12 cellular contexts compared by ENCODE assay signal in the genomic region with DNA sequence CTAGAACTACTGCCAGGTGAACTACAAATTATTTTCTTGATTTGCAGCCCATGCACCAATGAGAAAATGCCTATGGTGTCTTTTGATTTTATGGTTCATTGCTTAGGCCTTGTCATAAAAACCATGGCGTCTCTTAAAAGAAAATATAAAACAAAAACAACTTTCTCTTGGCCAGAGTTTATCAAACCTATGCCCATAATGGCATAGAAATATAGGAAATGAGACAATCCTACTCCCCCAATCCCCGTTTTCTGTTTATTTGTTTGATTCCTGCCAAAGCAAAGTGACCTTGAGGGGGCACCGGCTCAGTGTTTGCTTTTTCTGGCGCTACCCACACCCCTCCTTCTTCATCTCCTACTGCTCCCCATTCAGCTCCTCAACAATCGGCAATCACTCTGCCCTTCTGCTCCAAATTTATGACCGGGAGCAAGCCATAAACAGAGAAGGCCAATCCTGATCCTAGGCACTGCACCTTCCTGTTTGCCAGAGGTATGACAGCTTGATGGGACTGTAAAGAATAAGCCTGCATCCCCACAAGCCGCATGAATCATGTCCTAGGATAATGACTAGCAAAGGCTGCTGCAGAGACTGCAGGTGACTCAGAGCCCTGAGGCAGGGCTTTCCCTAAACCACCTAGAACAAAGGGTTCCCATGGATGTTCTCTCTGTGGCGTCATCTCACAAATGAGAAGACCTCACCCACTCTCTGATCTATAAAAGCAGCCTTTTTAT.
DNase-seq lines count a peak whose midpoint lies in the region; ATAC-seq, FAIRE-seq and TF ChIP-seq lines count a peak whose summit lies in the region.
"Had no signal": no experiment of that assay in that cellular context is flagged by ENCODE, and none has a peak within 500 bp of the region (broad histone marks: within the 10 kb centered on the region; RNA-seq: fewer than 3 reads in every experiment).

No MANE protein-coding gene starts in this region.

- H3K27ac ChIP-seq in AG04450 (ENCODE audit: low read depth, low read length) = no peak overlapping the region
- H3K27ac ChIP-seq in kidney (ENCODE audit: low read depth in 2 of 2, low read length in 2 of 2) = no peak overlapping the region

- no peak for FAIRE-seq in kidney (lab: Jason Lieb, UNC)

- CTCF ChIA-PET in AG04450 (lab: Charles Lee) = no interaction called here

- H3K4me3 ChIP-seq in AG04450 (ENCODE audit: low read depth, low read length) (no peak overlapping the region), kidney (ENCODE audit: low read length in 2 of 2) (no peak overlapping the region)

- no peaks in the 10 kb centered on the region for H3K36me3 ChIP-seq in kidney (ENCODE audit: control insufficient read depth in 1 of 2, insufficient read depth in 2 of 2, low read length in 2 of 2)

- no peaks in the 10 kb centered on the region for H3K27me3 ChIP-seq in AG04450 (ENCODE audit: control insufficient read depth, insufficient read depth, low read length)

- intact Hi-C loops in kidney (cut with DNase I) = no loop called here

- TF ChIP-seq CTCF in AG04450 (IDR thresholded peaks at IDR 0.05; ENCODE audit: low read depth, low read length) (no peak), kidney (IDR thresholded peaks at IDR 0.05; ENCODE audit: borderline replicate concordance, extremely low read depth, insufficient read depth) (no peak)

- POLR2A ChIA-PET in AG04450 (lab: Yijun Ruan, JAX) = no interaction called here

- DNase-seq in AG04450 (ENCODE audit: low read depth, low spot score) (peak; percentile 15), LHCN-M2 (ENCODE audit: low read depth) (peak; percentile 94), astrocyte of the hippocampus (ENCODE audit: low read depth, low spot score) (peak; percentile 93), kidney (peak; percentile 60), NOMO-1 treated with DMSO at 0.1 percent for 48 hours (lab: John Stamatoyannopoulos, UW; ENCODE audit: unreplicated experiment) (no peak), NCI-H187 (lab: John Stamatoyannopoulos, UW) (no peak)
- DNase-seq: activated CD4-positive, alpha-beta T cell treated with anti-CD3 and anti-CD28 coated beads, Interleukin-2, amount 10 ng/mL, durations not matched to agents 7 days and 5 days; CD4-positive, alpha-beta T cell; cerebellar nuclear complex; NCI-H510A had no signal

- ATAC-seq in GM21447 (IDR thresholded peaks at IDR 0.05; ENCODE audit: unreplicated experiment) (no peak), HG03442 (IDR thresholded peaks at IDR 0.05; ENCODE audit: unreplicated experiment) (no peak)

- H3K4me1 ChIP-seq in kidney (ENCODE audit: control insufficient read depth in 1 of 2, insufficient read depth in 1 of 2, low read depth in 1 of 2, low read length in 2 of 2) = no peaks in the 10 kb centered on the region

- H3K9ac ChIP-seq in kidney (ENCODE audit: low read length in 2 of 2) = no peak overlapping the region

- no peaks in the 10 kb centered on the region for H3K9me3 ChIP-seq in AG04450 (ENCODE audit: control insufficient read depth, insufficient read depth, low read length)
- no peaks in the 10 kb centered on the region for H3K9me3 ChIP-seq in kidney (ENCODE audit: control insufficient read depth in 1 of 2, low read length in 2 of 2)

Comparison
In these comparisons a context has a peak if more than half of its experiments do, and no peak if none do; other contexts are left out.
1. DNase-seq: peak in AG04450 (single experiment), LHCN-M2 (single experiment), astrocyte of the hippocampus (single experiment) and kidney (single experiment); none in NOMO-1 treated with DMSO at 0.1 percent for 48 hours (single experiment) and NCI-H187 (0 of 2).